16 cellular contexts compared by ENCODE assay signal in the genomic region with DNA sequence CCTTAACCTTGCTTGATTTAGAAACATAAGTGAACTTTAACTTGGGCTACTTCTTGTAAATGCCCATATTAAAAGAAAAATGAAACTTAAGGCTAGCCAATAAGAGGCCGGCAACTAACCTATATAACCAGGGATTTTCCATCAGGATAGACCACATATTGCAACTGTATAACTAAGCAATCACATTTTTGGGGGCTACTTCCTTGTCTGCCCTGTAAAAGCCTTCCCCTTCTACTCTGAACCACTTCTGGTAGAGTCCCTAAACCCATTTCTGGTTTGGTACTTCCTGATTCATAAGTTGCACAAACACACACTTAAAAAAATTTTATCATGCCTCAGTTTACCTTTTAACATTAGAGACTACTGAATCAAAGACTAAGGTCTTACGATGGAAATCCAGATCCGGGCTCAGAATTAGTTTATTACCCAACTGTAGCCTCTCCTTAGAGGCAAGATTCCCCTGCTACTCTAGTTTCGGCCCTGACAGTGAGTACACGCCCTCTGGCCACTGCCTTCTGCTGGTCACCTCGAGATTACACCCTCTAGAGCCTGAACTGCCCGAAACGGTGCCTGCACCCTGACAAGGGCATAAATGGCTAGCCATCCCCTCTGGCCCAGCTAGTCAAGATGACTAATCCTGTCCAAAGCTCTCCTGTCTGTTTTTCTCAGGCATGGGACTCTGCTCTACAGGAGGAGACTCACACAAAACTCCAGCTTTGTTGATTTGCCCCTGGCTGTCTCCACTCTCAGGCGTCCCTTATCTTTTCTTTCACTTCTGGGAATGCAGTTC.
DNase-seq lines count a peak whose midpoint lies in the region; ATAC-seq and TF ChIP-seq lines count a peak whose summit lies in the region.
"Had no signal": no experiment of that assay in that cellular context is flagged by ENCODE, and none has a peak within 500 bp of the region (broad histone marks: within the 10 kb centered on the region; RNA-seq: fewer than 3 reads in every experiment).

No MANE protein-coding gene starts in this region.

- no peak for TF ChIP-seq EP300 in gastroesophageal sphincter (IDR thresholded peaks at IDR 0.05)

- DNase-seq in DMS53 (lab: John Stamatoyannopoulos, UW) (peak; percentile 0), DMS53 treated with DMSO at 0.1 percent for 48 hours (lab: John Stamatoyannopoulos, UW; ENCODE audit: unreplicated experiment) (no peak), PC-9 (no peak), Ammon's horn (ENCODE audit: low spot score) (no peak), GM20000 (ENCODE audit: low spot score) (no peak)
- DNase-seq in stimulated activated naive B cell treated with anti-CD40 and anti-IgM and Interleukin-4, amounts not matched to agents 10 μg/mL and 1 μg/mL and 100 μg/mL, for 72 hours = no peak
- DNase-seq: activated CD4-positive, alpha-beta T cell treated with anti-CD3 and anti-CD28 coated beads, Interleukin-2, amount 50 U/mL, for 48 hours; activated T-cell treated with anti-CD3 and anti-CD28 coated beads, Interleukin-2, amount 50 U/mL, for 72 hours; amniotic stem cell; GF-D8; head of caudate nucleus; SHP77 treated with DMSO at 0.1 percent for 48 hours; spleen had no signal

- no TSS peak for BruUV-seq in PC-9 (replicated peaks; lab: Mats Ljungman, UMichigan)

- H3K27me3 ChIP-seq in PC-9 (ENCODE audit: insufficient read depth, low read depth) (no peaks in the 10 kb centered on the region), gastroesophageal sphincter (no peaks in the 10 kb centered on the region)
- H3K27me3 ChIP-seq: spleen had no signal

- POLR2A ChIA-PET in PC-9 (lab: Charles Lee; ENCODE audit: unreplicated experiment) = no interaction called here

- peaks cover under 1 to 4% of the 10 kb centered on the region in 2 donors for H3K36me3 Mint-ChIP-seq in stimulated activated naive B cell treated with anti-CD40 and anti-IgM and Interleukin-4, amounts not matched to agents 10 μg/mL and 1 μg/mL and 100 μg/mL, for 72 hours

- H3K36me3 ChIP-seq in PC-9 (ENCODE audit: low read depth) (no peaks in the 10 kb centered on the region), gastroesophageal sphincter (no peaks in the 10 kb centered on the region)
- H3K36me3 ChIP-seq: spleen had no signal

- WGBS in gastroesophageal sphincter (ENCODE audit: low coverage in 1 of 2), 2 donors = 81 to 93% methylated on average over 3 to 6 of the region's 9 CpGs

- H3K9me3 ChIP-seq in PC-9 (ENCODE audit: insufficient read depth, low read depth) = 0 out of 2 replicates have a peak, but pooled peaks cover 3% of the 10 kb centered on the region
- peaks cover 0 to 12% (median 0%) of the 10 kb centered on the region in 3 donors for H3K9me3 ChIP-seq in gastroesophageal sphincter

- H3K4me1 ChIP-seq in PC-9 (replicated peaks; ENCODE audit: insufficient read depth) (peaks cover 13% of the 10 kb centered on the region; the same call in 1 of the 2 replicates), gastroesophageal sphincter (peaks cover 0 to 12% (median 0%) of the 10 kb centered on the region in 3 donors)
- H3K4me1 ChIP-seq: spleen had no signal

- no peak overlapping the region for H3K4me2 ChIP-seq in PC-9

- no peak overlapping the region for H3K4me3 Mint-ChIP-seq in stimulated activated naive B cell treated with anti-CD40 and anti-IgM and Interleukin-4, amounts not matched to agents 10 μg/mL and 1 μg/mL and 100 μg/mL, for 72 hours
- H3K4me3 Mint-ChIP-seq: activated T-cell treated with anti-CD3 and anti-CD28 coated beads, Interleukin-2, amount 50 U/mL, for 72 hours had no signal

- no peaks in the 10 kb centered on the region for H3K9me2 ChIP-seq in PC-9 (ENCODE audit: insufficient read depth)

- H2AFZ ChIP-seq in PC-9 = no peak overlapping the region

- H3K27ac Mint-ChIP-seq in stimulated activated naive B cell treated with anti-CD40 and anti-IgM and Interleukin-4, amounts not matched to agents 10 μg/mL and 1 μg/mL and 100 μg/mL, for 72 hours = peak overlapping the region; percentile 60
- H3K27ac Mint-ChIP-seq: activated T-cell treated with anti-CD3 and anti-CD28 coated beads, Interleukin-2, amount 50 U/mL, for 72 hours had no signal

- TF ChIP-seq CTCF in PC-9 (conservative IDR thresholded peaks at IDR 0.05) = 0 out of 2 replicates have a peak, but pooled peaks have one; percentile 22
- TF ChIP-seq CTCF in gastroesophageal sphincter (IDR thresholded peaks at IDR 0.05) = no peak
- TF ChIP-seq CTCF in GM20000 (IDR thresholded peaks at IDR 0.05; ENCODE audit: extremely low read depth, missing control alignments) = no peak

- intact Hi-C loops in PC-9 (cut with micrococcal nuclease; ENCODE audit: unreplicated experiment) = no loop called here

- no peaks in the 10 kb centered on the region for H3K79me2 ChIP-seq in PC-9 (ENCODE audit: low read depth)

- H3K27ac ChIP-seq in PC-9 = no peak overlapping the region
- H3K27ac ChIP-seq in gastroesophageal sphincter = peak overlapping the region in 1 of 4 donors; percentile 21
- H3K27ac ChIP-seq: coronary artery, spleen had no signal

- peak; percentile 36 for ATAC-seq in gastroesophageal sphincter
- ATAC-seq in stimulated activated naive B cell treated with anti-CD40 and anti-IgM and Interleukin-4, amounts not matched to agents 10 μg/mL and 1 μg/mL and 100 μg/mL, for 72 hours (replicated peaks) = peak; percentile 88 to 92
- ATAC-seq in GM19452 (IDR thresholded peaks at IDR 0.05; ENCODE audit: unreplicated experiment) = no peak
- ATAC-seq: activated T-cell treated with anti-CD3 and anti-CD28 coated beads, Interleukin-2, amount 50 U/mL, for 72 hours had no signal

- H3K27me3 Mint-ChIP-seq in stimulated activated naive B cell treated with anti-CD40 and anti-IgM and Interleukin-4, amounts not matched to agents 10 μg/mL and 1 μg/mL and 100 μg/mL, for 72 hours = no peaks in the 10 kb centered on the region

- H3K9me3 Mint-ChIP-seq in stimulated activated naive B cell treated with anti-CD40 and anti-IgM and Interleukin-4, amounts not matched to agents 10 μg/mL and 1 μg/mL and 100 μg/mL, for 72 hours = peaks cover under 1 to 14% of the 10 kb centered on the region in 2 donors

- no peak overlapping the region for H3K4me3 ChIP-seq in PC-9
- no peak overlapping the region for H3K4me3 ChIP-seq in gastroesophageal sphincter
- H3K4me3 ChIP-seq: coronary artery, spleen had no signal

- H3F3A ChIP-seq in PC-9 (ENCODE audit: insufficient read depth, low read depth) = peaks cover 3% of the 10 kb centered on the region

- H4K20me1 ChIP-seq in PC-9 (ENCODE audit: insufficient read depth) = no peaks in the 10 kb centered on the region

- CTCF ChIA-PET in PC-9 (lab: Charles Lee) = no interaction called here

- H3K4me1 Mint-ChIP-seq in stimulated activated naive B cell treated with anti-CD40 and anti-IgM and Interleukin-4, amounts not matched to agents 10 μg/mL and 1 μg/mL and 100 μg/mL, for 72 hours = peaks cover 19 to 33% of the 10 kb centered on the region in 2 donors

- TF ChIP-seq POLR2A in gastroesophageal sphincter (IDR thresholded peaks at IDR 0.05) = no peak
